ENCODE assay signal across 9 cellular contexts in the genomic region with DNA sequence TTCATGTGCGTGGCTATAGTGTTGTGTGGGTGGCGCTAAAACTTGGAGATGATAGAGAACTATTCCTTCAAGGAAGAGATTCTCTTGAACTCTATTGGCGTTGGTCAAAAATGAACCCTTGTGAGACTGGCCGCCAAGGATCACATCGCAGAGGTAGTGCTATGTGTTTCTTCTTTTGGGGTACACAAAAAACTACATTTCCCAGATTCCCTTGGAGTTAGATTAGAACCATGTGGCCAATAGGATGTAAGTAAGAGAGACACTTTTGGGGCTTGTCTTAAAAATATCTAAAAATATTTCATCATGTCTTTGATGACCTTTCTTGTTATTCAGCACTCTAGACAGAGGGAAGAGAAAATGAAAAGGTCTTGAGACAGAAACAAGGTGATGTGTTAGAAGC. TPM values are rescaled to one million over a fixed set of nuclear protein-coding genes. Genes with fewer than 3 reads are reported as not detected.
"Had no signal": no experiment of that assay in that cellular context is flagged by ENCODE, and none has a peak within 500 bp of the region (broad histone marks: within the 10 kb centered on the region; RNA-seq: fewer than 3 reads in every experiment).

No MANE protein-coding gene starts in this region.

- H2AFZ ChIP-seq: GM23248 had no signal

- H3K4me3 Mint-ChIP-seq: H9, HFFc6 had no signal

- H3K4me3 ChIP-seq: GM23248, HAP-1 had no signal

- H3K27ac Mint-ChIP-seq: H9, HFFc6 had no signal

- H3K27ac ChIP-seq: GM23248 had no signal

- H3K9me3 ChIP-seq: HAP-1 had no signal

- DNase-seq: GM23248, GOT3, H7, H9, HCEC 1CT, HFFc6 had no signal

- H3K4me1 ChIP-seq: HAP-1 had no signal

- FAIRE-seq: H54 had no signal

- ATAC-seq: HCT116 had no signal

- H3K36me3 ChIP-seq: HAP-1 had no signal

- H3K9me3 Mint-ChIP-seq: HFFc6 had no signal

- H3K9ac ChIP-seq: GM23248 had no signal

RNA-seq across cellular contexts. Expression of a gene that starts 25.4 kb away (rescaled TPM):
- total RNA-seq: GM23248, H9 had no signal
- polyA plus RNA-seq: GM23248 had no signal
